ENCODE assay signal across 18 cellular contexts in the genomic region with DNA sequence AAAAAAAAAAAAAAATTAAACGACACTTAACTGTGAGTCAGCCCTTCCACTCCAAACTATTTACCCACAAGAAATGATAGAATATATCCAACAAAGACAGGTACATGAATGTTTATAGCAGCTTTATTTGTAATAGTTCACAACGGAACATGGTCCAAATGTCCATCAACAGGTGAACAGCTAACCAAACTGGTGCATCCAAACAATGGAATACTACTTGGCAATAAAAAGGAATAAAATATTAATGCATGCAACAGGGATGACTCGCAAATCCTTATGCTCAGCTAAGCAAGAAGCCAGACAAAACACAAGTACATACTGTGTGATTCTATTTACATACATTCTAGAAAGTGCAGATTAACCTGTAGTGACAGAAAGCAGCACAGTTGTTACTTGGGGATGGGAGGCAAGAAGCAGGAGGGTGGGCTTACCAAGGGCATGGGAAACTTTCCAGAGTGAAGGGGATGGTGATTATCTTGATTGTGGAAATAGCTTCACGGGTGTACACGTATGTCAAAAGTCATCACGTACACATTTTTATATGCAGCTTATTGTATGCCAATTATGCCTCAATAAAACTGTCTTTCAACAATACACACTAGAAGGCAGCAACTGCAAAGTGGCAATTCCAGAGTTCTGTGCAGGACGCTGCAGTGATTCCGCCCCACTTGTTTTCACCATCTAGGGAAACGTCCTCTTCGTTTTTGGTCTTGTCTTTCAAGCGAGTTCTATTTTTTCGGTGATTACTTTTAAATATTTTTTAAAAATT. TPM values are rescaled to one million over a fixed set of nuclear protein-coding genes. Genes with fewer than 3 reads are reported as not detected.
DNase-seq lines count a peak whose midpoint lies in the region; ATAC-seq and TF ChIP-seq lines count a peak whose summit lies in the region.
"Had no signal": no experiment of that assay in that cellular context is flagged by ENCODE, and none has a peak within 500 bp of the region (broad histone marks: within the 10 kb centered on the region; RNA-seq: fewer than 3 reads in every experiment).

No MANE protein-coding gene starts in this region.

- peak overlapping the region; percentile 11 for H3K27ac Mint-ChIP-seq in activated T-cell treated with anti-CD3 and anti-CD28 coated beads, Interleukin-2, amount 50 U/mL, for 24 hours
- peak overlapping the region; percentile 35 for H3K27ac Mint-ChIP-seq in CD8-positive, alpha-beta T cell
- H3K27ac Mint-ChIP-seq in naive thymus-derived CD8-positive, alpha-beta T cell, result peak overlapping the region in 6 of 10 donors; percentile 20 to 62 (median 43)

- POLR2A ChIA-PET in CD8-positive, alpha-beta T cell (lab: Charles Lee), result interaction anchor here (0.8 to 1.6 kb wide), 2 partner anchors 9 to 41 kb away, joined by 3 to 4 read pairs; no protein-coding TSS in a partner anchor
- POLR2A ChIA-PET in naive thymus-derived CD8-positive, alpha-beta T cell (lab: Charles Lee), result interaction anchor here (0.6 to 39.5 kb wide), 11 partner anchors 8 to 71 kb away, joined by 3 to 2320 read pairs (median 6); a partner anchor contains a TSS

- peaks cover 19% of the 10 kb centered on the region for H3K4me1 Mint-ChIP-seq in activated T-cell treated with anti-CD3 and anti-CD28 coated beads, Interleukin-2, amount 50 U/mL, for 24 hours (ENCODE audit: low read depth)
- peaks cover 20% of the 10 kb centered on the region for H3K4me1 Mint-ChIP-seq in CD8-positive, alpha-beta T cell (ENCODE audit: low read depth)
- peaks cover 5 to 31% (median 19%) of the 10 kb centered on the region in 4 donors for H3K4me1 Mint-ChIP-seq in naive thymus-derived CD8-positive, alpha-beta T cell

- H3K27ac ChIP-seq in CD8-positive, alpha-beta T cell (ENCODE audit: low read depth, low read length), result no peak overlapping the region
- peak overlapping the region; percentile 58 for H3K27ac ChIP-seq in VCaP
- H3K27ac ChIP-seq: A549 had no signal

- no peak for TF ChIP-seq CTCF in CD8-positive, alpha-beta T cell (IDR thresholded peaks at IDR 0.05)
- no peak; the same call in 1 of the 2 replicates for TF ChIP-seq CTCF in VCaP (conservative IDR thresholded peaks at IDR 0.05)

- H3K36me3 Mint-ChIP-seq in activated T-cell treated with anti-CD3 and anti-CD28 coated beads, Interleukin-2, amount 50 U/mL, for 24 hours (ENCODE audit: low read depth), result peaks cover 45% of the 10 kb centered on the region
- peaks cover 15% of the 10 kb centered on the region for H3K36me3 Mint-ChIP-seq in CD8-positive, alpha-beta T cell
- H3K36me3 Mint-ChIP-seq in naive thymus-derived CD8-positive, alpha-beta T cell, result peaks cover 0 to 6% (median 1%) of the 10 kb centered on the region in 3 donors
- H3K36me3 Mint-ChIP-seq: IgD-negative memory B cell had no signal

- no peak for DNase-seq in activated T-cell treated with anti-CD3 and anti-CD28 coated beads, Interleukin-2, amount 50 U/mL, for 24 hours
- DNase-seq in activated T-cell treated with anti-CD3 and anti-CD28 coated beads for 4 hours (no peak), cortex of kidney (lab: John Stamatoyannopoulos, UW) (no peak), anterior cingulate cortex (lab: John Stamatoyannopoulos, UW) (no peak)
- no peak for DNase-seq in CD8-positive, alpha-beta T cell
- DNase-seq in naive thymus-derived CD8-positive, alpha-beta T cell, result no peak
- DNase-seq: Calu3, DMS79 treated with DMSO at 0.1 percent for 48 hours, GOT3, NCI-H1436 treated with DMSO at 0.1 percent for 48 hours, NCI-H2081 treated with DMSO at 0.1 percent for 48 hours, NCI-H524, OCI-M1 had no signal

- intact Hi-C loops in CD8-positive, alpha-beta T cell (cut with DNase I, micrococcal nuclease), result loop anchor here in 1 of 2 experiments (5.0 kb wide), 1 partner anchor 57 kb away; a partner anchor contains a TSS

- H3K9me3 Mint-ChIP-seq in activated T-cell treated with anti-CD3 and anti-CD28 coated beads, Interleukin-2, amount 50 U/mL, for 24 hours, result no peaks in the 10 kb centered on the region
- H3K9me3 Mint-ChIP-seq in CD8-positive, alpha-beta T cell, result no peaks in the 10 kb centered on the region
- no peaks in the 10 kb centered on the region for H3K9me3 Mint-ChIP-seq in naive thymus-derived CD8-positive, alpha-beta T cell
- H3K9me3 Mint-ChIP-seq: CD14-positive monocyte, IgD-negative memory B cell had no signal

- H3K4me3 Mint-ChIP-seq in activated T-cell treated with anti-CD3 and anti-CD28 coated beads, Interleukin-2, amount 50 U/mL, for 24 hours, result no peak overlapping the region
- H3K4me3 Mint-ChIP-seq in CD8-positive, alpha-beta T cell, result no peak overlapping the region
- H3K4me3 Mint-ChIP-seq in naive thymus-derived CD8-positive, alpha-beta T cell, result no peak overlapping the region
- H3K4me3 Mint-ChIP-seq: CD14-positive monocyte had no signal

- peaks cover 11% of the 10 kb centered on the region for H3K4me1 ChIP-seq in CD8-positive, alpha-beta T cell (ENCODE audit: insufficient read depth, low read length)
- H3K4me1 ChIP-seq: A549 had no signal

- H3K36me3 ChIP-seq in CD8-positive, alpha-beta T cell (ENCODE audit: insufficient read depth, low read length), result peaks cover 5% of the 10 kb centered on the region

- CTCF ChIA-PET in CD8-positive, alpha-beta T cell (lab: Charles Lee), result interaction anchor here (0.9 to 3.1 kb wide), 14 partner anchors 9 to 109 kb away, joined by 3 to 17 read pairs (median 4); a partner anchor contains a TSS

- no peaks in the 10 kb centered on the region for H3K9me3 ChIP-seq in CD8-positive, alpha-beta T cell (ENCODE audit: low read length)
- H3K9me3 ChIP-seq: A549 had no signal

- no peak for ATAC-seq in CD8-positive, alpha-beta T cell
- no peak for ATAC-seq in naive thymus-derived CD8-positive, alpha-beta T cell
- ATAC-seq: A549 had no signal

- no peaks in the 10 kb centered on the region for H3K27me3 Mint-ChIP-seq in activated T-cell treated with anti-CD3 and anti-CD28 coated beads, Interleukin-2, amount 50 U/mL, for 24 hours
- no peaks in the 10 kb centered on the region for H3K27me3 Mint-ChIP-seq in CD8-positive, alpha-beta T cell (ENCODE audit: low read depth)
- H3K27me3 Mint-ChIP-seq in naive thymus-derived CD8-positive, alpha-beta T cell, result no peaks in the 10 kb centered on the region
- H3K27me3 Mint-ChIP-seq: IgD-negative memory B cell had no signal

- H3K4me3 ChIP-seq in CD8-positive, alpha-beta T cell (ENCODE audit: low read depth, low read length), result no peak overlapping the region
- H3K4me3 ChIP-seq: A549 had no signal

- H3K27me3 ChIP-seq in CD8-positive, alpha-beta T cell (ENCODE audit: insufficient read depth, low read length), result no peaks in the 10 kb centered on the region

RNA-seq across cellular contexts. Expression of a gene that starts 6.7 kb away (rescaled TPM):
- total RNA-seq in CD8-positive, alpha-beta T cell, result 1,000 to 10,000 TPM; 1,574 to 1,625 TPM
- 1,000 to 10,000 TPM; 1,030 to 1,057 TPM for total RNA-seq in naive thymus-derived CD8-positive, alpha-beta T cell
- polyA plus RNA-seq in naive thymus-derived CD8-positive, alpha-beta T cell, result 100 to 1,000 TPM in 1 of 3 donors, 10 to 100 TPM in 2; 87.0 to 138 (median 96.6) TPM

RNA-seq across cellular contexts. Expression of a gene that starts 18.0 kb away (rescaled TPM):
- total RNA-seq in CD8-positive, alpha-beta T cell, result 10 to 100 TPM; 56.2 to 60.1 TPM
- total RNA-seq in naive thymus-derived CD8-positive, alpha-beta T cell, result 100 to 1,000 TPM; 128 to 135 TPM
- polyA plus RNA-seq in naive thymus-derived CD8-positive, alpha-beta T cell, result 10 to 100 TPM; 26.6 to 55.5 (median 30.3) TPM

RNA-seq across cellular contexts. Expression of a gene that starts 25.2 kb away (rescaled TPM):
- 1 to 10 TPM; 4.7 to 5.5 TPM for total RNA-seq in CD8-positive, alpha-beta T cell
- 10 to 100 TPM; 13.0 to 18.4 TPM for total RNA-seq in naive thymus-derived CD8-positive, alpha-beta T cell
- under 1 TPM; 0.09 to 0.50 (median 0.49) TPM for polyA plus RNA-seq in naive thymus-derived CD8-positive, alpha-beta T cell

RNA-seq across cellular contexts. Expression of a gene that starts 25.4 kb away (rescaled TPM):
- total RNA-seq in CD8-positive, alpha-beta T cell, result 10 to 100 TPM; 17.6 to 19.1 TPM
- total RNA-seq in naive thymus-derived CD8-positive, alpha-beta T cell, result 10 to 100 TPM; 50.7 to 54.1 TPM
- 10 to 100 TPM; 22.1 to 57.4 (median 36.1) TPM for polyA plus RNA-seq in naive thymus-derived CD8-positive, alpha-beta T cell

RNA-seq across cellular contexts. Expression of a gene that starts 41.1 kb away (rescaled TPM):
- 100 to 1,000 TPM; 468 to 472 TPM for total RNA-seq in CD8-positive, alpha-beta T cell
- total RNA-seq in naive thymus-derived CD8-positive, alpha-beta T cell, result 100 to 1,000 TPM; 679 to 682 TPM
- 100 to 1,000 TPM; 168 to 253 (median 185) TPM for polyA plus RNA-seq in naive thymus-derived CD8-positive, alpha-beta T cell
- total RNA-seq: Calu3, HT1080 had no signal
